Comparison of ENCODE assay signal across 1 cellular context in genomic region chr4:82866033-82866432, GRCh38.
A peak's percentile ranks its signal among the peaks of the same experiment; 100 is the strongest.
TF ChIP-seq lines count a peak whose summit lies in the region.

No MANE protein-coding gene starts in this region.

TF ChIP-seq in HEK293, 187 proteins besides CTCF, POLR2A, EP300 and RAD21:
- peak; percentile 27; the same call in 1 of the 2 replicates for TF ChIP-seq ZNF366 (tag by site-specific recombination; conservative IDR thresholded peaks at IDR 0.05)
